In genomic region chr2:108485253-108485652, GRCh38 we compare ENCODE assay signal across 4 cellular contexts.
"Had no signal": no experiment of that assay in that cellular context is flagged by ENCODE, and none has a peak within 500 bp of the region (broad histone marks: within the 10 kb centered on the region; RNA-seq: fewer than 3 reads in every experiment).

No MANE protein-coding gene starts in this region.

- H3K4me1 Mint-ChIP-seq: GM23338, H9 had no signal

- ATAC-seq: GM23338 had no signal

- DNase-seq: H9, HCEC 1CT, IMR-90 had no signal

- H3K9me3 Mint-ChIP-seq: GM23338 had no signal

- H3K4me3 ChIP-seq: GM23338 had no signal

- H3K4me3 Mint-ChIP-seq: GM23338, H9 had no signal

- H3K27ac Mint-ChIP-seq: GM23338, H9 had no signal
